26 cellular contexts compared by ENCODE assay signal in the genomic region with DNA sequence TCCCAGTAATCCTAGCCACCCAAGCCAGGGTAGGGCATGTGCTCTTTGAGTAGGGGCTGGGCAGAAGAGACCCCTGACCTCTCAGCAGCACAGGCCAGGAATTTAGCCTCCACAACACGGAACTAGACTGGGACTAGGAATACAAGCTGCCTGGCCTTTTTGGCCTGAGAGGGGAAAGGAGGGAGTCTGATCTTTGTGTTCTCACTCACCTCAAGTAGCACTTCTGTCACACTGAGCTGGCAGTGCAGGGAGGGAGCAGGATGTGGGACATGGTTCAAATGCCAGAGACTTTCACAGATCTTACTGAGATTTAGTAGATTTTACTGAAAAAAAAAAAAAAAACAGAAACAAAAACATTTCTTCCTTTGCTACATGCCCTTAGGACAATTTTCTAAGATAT.
"Had no signal": no experiment of that assay in that cellular context is flagged by ENCODE, and none has a peak within 500 bp of the region (broad histone marks: within the 10 kb centered on the region; RNA-seq: fewer than 3 reads in every experiment).

No MANE protein-coding gene starts in this region.

- H3K27me3 ChIP-seq: ascending aorta, body of pancreas had no signal

- H3K27me3 Mint-ChIP-seq: activated CD4-positive, alpha-beta T cell treated with anti-CD3 and anti-CD28 coated beads, Interleukin-2, amount 10 ng/mL, durations not matched to agents 7 days and 5 days had no signal

- H3K27ac ChIP-seq: ascending aorta, body of pancreas had no signal

- H3K36me3 Mint-ChIP-seq: activated CD4-positive, alpha-beta memory T cell treated with anti-CD3 and anti-CD28 coated beads for 36 hours; activated naive CD4-positive, alpha-beta T cell treated with anti-CD3 and anti-CD28 coated beads, Interleukin-2, amount 50 U/mL, for 72 hours had no signal

- H3K4me3 Mint-ChIP-seq: activated CD4-positive, alpha-beta memory T cell treated with anti-CD3 and anti-CD28 coated beads for 36 hours; activated CD4-positive, alpha-beta T cell treated with anti-CD3 and anti-CD28 coated beads, Interleukin-2, amount 10 ng/mL, durations not matched to agents 7 days and 5 days; activated naive CD8-positive, alpha-beta T cell treated with anti-CD3 and anti-CD28 coated beads, Interleukin-2, amount 50 U/mL, for 24 hours; activated T-cell treated with anti-CD3 and anti-CD28 coated beads, Interleukin-2, amount 50 U/mL, for 4 hours; T-helper 17 cell; WTC11 had no signal

- H3K9me3 Mint-ChIP-seq: activated CD4-positive, alpha-beta T cell treated with anti-CD3 and anti-CD28 coated beads, Interleukin-2, amount 10 ng/mL, durations not matched to agents 7 days and 5 days; activated T-cell treated with anti-CD3 and anti-CD28 coated beads, Interleukin-2, amount 50 U/mL, for 4 hours had no signal

- H3K9me3 ChIP-seq: ascending aorta, body of pancreas had no signal

- H3K4me3 ChIP-seq: ascending aorta, body of pancreas had no signal

- H3K36me3 ChIP-seq: ascending aorta had no signal

- H3K4me1 Mint-ChIP-seq: activated CD4-positive, alpha-beta T cell treated with anti-CD3 and anti-CD28 coated beads, Interleukin-2, amount 10 ng/mL, durations not matched to agents 7 days and 5 days; activated naive CD8-positive, alpha-beta T cell treated with anti-CD3 and anti-CD28 coated beads, Interleukin-2, amount 50 U/mL, for 24 hours; T-helper 17 cell; WTC11 had no signal

- H3K27ac Mint-ChIP-seq: activated CD4-positive, alpha-beta memory T cell treated with anti-CD3 and anti-CD28 coated beads for 36 hours; activated CD4-positive, alpha-beta T cell treated with anti-CD3 and anti-CD28 coated beads, Interleukin-2, amount 10 ng/mL, durations not matched to agents 7 days and 5 days; activated naive CD4-positive, alpha-beta T cell treated with anti-CD3 and anti-CD28 coated beads, Interleukin-2, amount 50 U/mL, for 72 hours; activated naive CD8-positive, alpha-beta T cell treated with anti-CD3 and anti-CD28 coated beads, Interleukin-2, amount 50 U/mL, for 24 hours; T-helper 17 cell; WTC11 had no signal

- DNase-seq: activated CD4-positive, alpha-beta memory T cell treated with anti-CD3 and anti-CD28 coated beads for 36 hours; activated CD4-positive, alpha-beta T cell treated with anti-CD3 and anti-CD28 coated beads, Interleukin-2, amount 10 ng/mL, durations not matched to agents 7 days and 5 days; activated CD4-positive, CD25-positive, alpha-beta regulatory T cell treated with anti-CD3 and anti-CD28 coated beads, Interleukin-2, amount 50 U/mL, for 72 hours; activated CD8-positive, alpha-beta memory T cell treated with anti-CD3 and anti-CD28 coated beads for 24 hours; activated effector memory CD4-positive, alpha-beta T cell treated with anti-CD3 and anti-CD28 coated beads, Interleukin-2, amount 50 U/mL, for 16 hours; activated naive CD4-positive, alpha-beta T cell treated with Interleukin-2 at 50 U/mL for 16 hours; activated naive CD8-positive, alpha-beta T cell treated with anti-CD3 and anti-CD28 coated beads, Interleukin-2, amount 50 U/mL, for 24 hours; activated T-cell treated with anti-CD3 and anti-CD28 coated beads, Interleukin-2, amount 50 U/mL, for 4 hours; amniotic stem cell; body of pancreas; central memory CD4-positive, alpha-beta T cell; KG1; NCI-H1092; NCI-H1417; NCI-H1930; NCI-H345; NCI-H510A; NCI-H526 treated with DMSO at 0.1 percent for 48 hours; NCI-H82; NK-92 treated with Interleukin-12 subunit alpha and Interleukin-12 subunit beta, amount 100 ng/mL, for 24 hours; SIG-M5; T-helper 17 cell; T-helper 9 cell had no signal

- H3K4me1 ChIP-seq: ascending aorta, body of pancreas had no signal
